In the genomic region with DNA sequence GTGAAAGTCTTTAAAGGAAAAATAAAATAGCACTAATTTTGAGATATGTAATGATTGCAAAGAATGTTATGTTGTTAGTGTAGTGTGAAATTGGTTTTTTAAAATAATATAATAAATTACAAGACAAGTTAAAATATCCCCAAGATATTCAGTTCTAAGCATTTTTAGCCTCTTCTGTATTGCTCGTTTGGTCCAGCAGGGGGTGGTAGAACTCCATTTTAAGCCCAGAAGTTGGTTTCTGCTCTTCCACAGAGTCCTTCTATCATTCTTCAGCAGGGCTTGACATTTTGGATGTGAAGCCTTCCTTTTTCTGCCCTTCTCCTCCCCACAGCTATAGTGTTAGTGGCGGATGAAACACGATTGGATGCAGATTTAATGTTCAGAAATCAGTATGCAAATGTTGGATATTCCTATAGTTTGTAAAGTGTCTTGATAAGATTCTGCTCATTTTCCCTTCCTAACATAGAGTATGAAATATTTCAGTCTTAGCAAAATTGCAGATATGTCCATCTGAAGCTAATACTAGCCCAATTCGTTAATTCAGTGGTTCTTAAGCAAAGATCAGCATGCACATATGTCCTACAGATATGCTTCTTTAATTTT, we compare ENCODE assay signal across 8 cellular contexts. TPM values are rescaled to one million over a fixed set of nuclear protein-coding genes. Genes with fewer than 3 reads are reported as not detected.
DNase-seq lines count a peak whose midpoint lies in the region; ATAC-seq and TF ChIP-seq lines count a peak whose summit lies in the region.

No MANE protein-coding gene starts in this region.

- H3K27me3 ChIP-seq in lower lobe of right lung (ENCODE audit: low read depth), result peaks cover 11% of the 10 kb centered on the region

- no peak for DNase-seq in Right ventricle myocardium inferior (ENCODE audit: missing footprints)
- DNase-seq in cardiac septum (ENCODE audit: low spot score), result no peak
- DNase-seq in SKM-1 treated with dmso at 0.1 percent for 144 hours (lab: John Stamatoyannopoulos, UW; ENCODE audit: unreplicated experiment), result peak; percentile 49
- peak; percentile 38 for DNase-seq in dermis blood vessel endothelial cell
- no peak for DNase-seq in lower lobe of right lung
- DNase-seq in type B pancreatic cell (ENCODE audit: extremely low spot score, unreplicated experiment), result no peak
- no peak for DNase-seq in effector memory CD8-positive, alpha-beta T cell

- H3K4me3 Mint-ChIP-seq in type B pancreatic cell, result peak overlapping the region; percentile 90
- no peak overlapping the region for H3K4me3 Mint-ChIP-seq in effector memory CD8-positive, alpha-beta T cell

- H3K9me3 ChIP-seq in lower lobe of right lung, result no peaks in the 10 kb centered on the region

- TF ChIP-seq CTCF in LNCAP (IDR thresholded peaks at IDR 0.05) (peak; percentile 67), lower lobe of right lung (IDR thresholded peaks at IDR 0.05) (peak; percentile 68), type B pancreatic cell (conservative IDR thresholded peaks at IDR 0.05) (peak; percentile 92)

- H3K27ac ChIP-seq in lower lobe of right lung, result no peak overlapping the region

- peak overlapping the region; percentile 65 for H3K4me3 ChIP-seq in lower lobe of right lung

- H3K27ac Mint-ChIP-seq in type B pancreatic cell, result no peak overlapping the region
- no peak overlapping the region for H3K27ac Mint-ChIP-seq in effector memory CD8-positive, alpha-beta T cell

- intact Hi-C loops in Right ventricle myocardium inferior (cut with DNase I), result loop anchor here (2.0 to 10.0 kb wide), 2 partner anchors 103 to 1795 kb away; no protein-coding TSS in a partner anchor
- intact Hi-C loops in cardiac septum (cut with DNase I), result loop anchor here (5.0 to 10.0 kb wide), 2 partner anchors 103 to 925 kb away; no protein-coding TSS in a partner anchor
- intact Hi-C loops in lower lobe of right lung (cut with DNase I), result no loop called here

- H3K4me1 ChIP-seq in lower lobe of right lung, result peaks cover 14% of the 10 kb centered on the region

- H3K36me3 Mint-ChIP-seq in type B pancreatic cell, result no peaks in the 10 kb centered on the region
- H3K36me3 Mint-ChIP-seq in effector memory CD8-positive, alpha-beta T cell (ENCODE audit: insufficient read depth), result no peaks in the 10 kb centered on the region

- H3K27me3 Mint-ChIP-seq in type B pancreatic cell, result peaks cover 42% of the 10 kb centered on the region
- no peaks in the 10 kb centered on the region for H3K27me3 Mint-ChIP-seq in effector memory CD8-positive, alpha-beta T cell

- no peaks in the 10 kb centered on the region for H3K36me3 ChIP-seq in lower lobe of right lung

- H3K4me1 Mint-ChIP-seq in type B pancreatic cell (ENCODE audit: unreplicated experiment), result peaks cover 4% of the 10 kb centered on the region
- peaks cover 0 to 2% of the 10 kb centered on the region in 2 donors for H3K4me1 Mint-ChIP-seq in effector memory CD8-positive, alpha-beta T cell (ENCODE audit: low read depth in 2 of 2)

- ATAC-seq in Right ventricle myocardium inferior (peak; percentile 56), lower lobe of right lung (no peak)
- no peak for ATAC-seq in effector memory CD8-positive, alpha-beta T cell (replicated peaks)

- no peaks in the 10 kb centered on the region for H3K9me3 Mint-ChIP-seq in type B pancreatic cell
- H3K9me3 Mint-ChIP-seq in effector memory CD8-positive, alpha-beta T cell, result peaks cover 0 to 3% of the 10 kb centered on the region in 2 donors

RNA-seq across cellular contexts. Expression of a gene that starts 1.5 kb away (rescaled TPM):
- 5.4 TPM for total RNA-seq in Right ventricle myocardium inferior
- 2.8 TPM for total RNA-seq in cardiac septum
- 0.17 and 0.42 TPM in 2 replicates for total RNA-seq in dermis blood vessel endothelial cell
- total RNA-seq in lower lobe of right lung, result 8.8 TPM
- total RNA-seq in type B pancreatic cell (ENCODE audit: low replicate concordance), result 5.3 and 22.6 TPM in 2 replicates

Comparison
In these comparisons a context has a peak if more than half of its experiments do, and no peak if none do; other contexts are left out.
1. DNase-seq: peak in SKM-1 treated with dmso at 0.1 percent for 144 hours (single experiment) and dermis blood vessel endothelial cell (single experiment); none in Right ventricle myocardium inferior (single experiment), cardiac septum (single experiment), lower lobe of right lung (single experiment), type B pancreatic cell (single experiment) and effector memory CD8-positive, alpha-beta T cell (0 of 3).
2. Peak in every context shown above with its lines, with median percentiles within 50 percentile points of each other: CTCF ChIP-seq.